ENCODE assay signal across 10 cellular contexts in genomic region chrX:7261672-7262332, GRCh38.
DNase-seq lines count a peak whose midpoint lies in the region; ATAC-seq lines count a peak whose summit lies in the region.
"Had no signal": no experiment of that assay in that cellular context is flagged by ENCODE, and none has a peak within 500 bp of the region (broad histone marks: within the 10 kb centered on the region; RNA-seq: fewer than 3 reads in every experiment).

No MANE protein-coding gene starts in this region.

- no peak overlapping the region for H3K4me3 ChIP-seq in MG63
- H3K4me3 ChIP-seq in naive thymus-derived CD4-positive, alpha-beta T cell (ENCODE audit: low read length) = no peak overlapping the region

- no peaks in the 10 kb centered on the region for H3K36me3 ChIP-seq in MG63
- H3K36me3 ChIP-seq in naive thymus-derived CD4-positive, alpha-beta T cell (ENCODE audit: control insufficient read depth in 2 of 3, insufficient read depth in 3 of 3, low read length in 3 of 3) = no peaks in the 10 kb centered on the region

- intact Hi-C loops in dendritic cell treated with granulocyte-macrophage colony-stimulating factor and Interleukin-4, amounts not matched to agents 40 ng/mL and 50 ng/mL, for 4 days (cut with micrococcal nuclease) = no loop called here
- intact Hi-C loops in naive thymus-derived CD4-positive, alpha-beta T cell (cut with micrococcal nuclease) = no loop called here

- no peak overlapping the region for H3K4me3 Mint-ChIP-seq in dendritic cell treated with granulocyte-macrophage colony-stimulating factor and Interleukin-4, amounts not matched to agents 40 ng/mL and 50 ng/mL, for 4 days
- no peak overlapping the region for H3K4me3 Mint-ChIP-seq in naive thymus-derived CD4-positive, alpha-beta T cell
- H3K4me3 Mint-ChIP-seq: activated naive CD4-positive, alpha-beta T cell treated with anti-CD3 and anti-CD28 coated beads, Interleukin-2, amount 10 ng/mL, durations not matched to agents 7 days and 5 days had no signal

- DNase-seq in SHP77 treated with DMSO at 0.1 percent for 48 hours (lab: John Stamatoyannopoulos, UW) (no peak), MG63 (no peak), cortex of kidney (lab: John Stamatoyannopoulos, UW) (no peak)
- DNase-seq in naive thymus-derived CD4-positive, alpha-beta T cell = no peak
- DNase-seq: activated naive CD4-positive, alpha-beta T cell treated with anti-CD3 and anti-CD28 coated beads, Interleukin-2, amount 10 ng/mL, durations not matched to agents 7 days and 5 days; DMS79 treated with DMSO at 0.1 percent for 48 hours had no signal

- H3K9me3 Mint-ChIP-seq in dendritic cell treated with granulocyte-macrophage colony-stimulating factor and Interleukin-4, amounts not matched to agents 40 ng/mL and 50 ng/mL, for 4 days = no peaks in the 10 kb centered on the region
- peaks cover 0 to 6% (median 2%) of the 10 kb centered on the region in 11 donors for H3K9me3 Mint-ChIP-seq in naive thymus-derived CD4-positive, alpha-beta T cell
- H3K9me3 Mint-ChIP-seq: activated naive CD4-positive, alpha-beta T cell treated with anti-CD3 and anti-CD28 coated beads, Interleukin-2, amount 10 ng/mL, durations not matched to agents 7 days and 5 days had no signal

- no peaks in the 10 kb centered on the region for H3K9me3 ChIP-seq in MG63
- no peaks in the 10 kb centered on the region for H3K9me3 ChIP-seq in naive thymus-derived CD4-positive, alpha-beta T cell (ENCODE audit: control insufficient read depth in 2 of 3, low read length in 3 of 3)

- CTCF ChIA-PET in naive thymus-derived CD4-positive, alpha-beta T cell (lab: Charles Lee) = no interaction called here

- H3K27ac ChIP-seq in naive thymus-derived CD4-positive, alpha-beta T cell (ENCODE audit: low read depth, low read length) = no peak overlapping the region

- peaks cover 7% of the 10 kb centered on the region for H3K36me3 Mint-ChIP-seq in dendritic cell treated with granulocyte-macrophage colony-stimulating factor and Interleukin-4, amounts not matched to agents 40 ng/mL and 50 ng/mL, for 4 days (ENCODE audit: low read depth)
- H3K36me3 Mint-ChIP-seq in naive thymus-derived CD4-positive, alpha-beta T cell = peaks cover 0 to 42% (median 34%) of the 10 kb centered on the region in 5 donors

- H3K27me3 ChIP-seq in MG63 = no peaks in the 10 kb centered on the region
- no peaks in the 10 kb centered on the region for H3K27me3 ChIP-seq in naive thymus-derived CD4-positive, alpha-beta T cell (ENCODE audit: control insufficient read depth in 2 of 2, insufficient read depth in 2 of 2, low read length in 2 of 2)

- peaks cover 31% of the 10 kb centered on the region for H3K4me1 Mint-ChIP-seq in dendritic cell treated with granulocyte-macrophage colony-stimulating factor and Interleukin-4, amounts not matched to agents 40 ng/mL and 50 ng/mL, for 4 days (ENCODE audit: low read depth)
- no peaks in the 10 kb centered on the region for H3K4me1 Mint-ChIP-seq in naive thymus-derived CD4-positive, alpha-beta T cell
- H3K4me1 Mint-ChIP-seq: activated naive CD4-positive, alpha-beta T cell treated with anti-CD3 and anti-CD28 coated beads, Interleukin-2, amount 10 ng/mL, durations not matched to agents 7 days and 5 days had no signal

- POLR2A ChIA-PET in naive thymus-derived CD4-positive, alpha-beta T cell (lab: Charles Lee) = no interaction called here

- peak overlapping the region; percentile 59 for H3K27ac Mint-ChIP-seq in dendritic cell treated with granulocyte-macrophage colony-stimulating factor and Interleukin-4, amounts not matched to agents 40 ng/mL and 50 ng/mL, for 4 days
- no peak overlapping the region for H3K27ac Mint-ChIP-seq in naive thymus-derived CD4-positive, alpha-beta T cell
- H3K27ac Mint-ChIP-seq: activated naive CD4-positive, alpha-beta T cell treated with anti-CD3 and anti-CD28 coated beads, Interleukin-2, amount 10 ng/mL, durations not matched to agents 7 days and 5 days had no signal

- no peaks in the 10 kb centered on the region for H3K27me3 Mint-ChIP-seq in dendritic cell treated with granulocyte-macrophage colony-stimulating factor and Interleukin-4, amounts not matched to agents 40 ng/mL and 50 ng/mL, for 4 days
- H3K27me3 Mint-ChIP-seq in naive thymus-derived CD4-positive, alpha-beta T cell = no peaks in the 10 kb centered on the region
- H3K27me3 Mint-ChIP-seq: activated naive CD4-positive, alpha-beta T cell treated with anti-CD3 and anti-CD28 coated beads, Interleukin-2, amount 10 ng/mL, durations not matched to agents 7 days and 5 days had no signal

- H3K4me1 ChIP-seq in naive thymus-derived CD4-positive, alpha-beta T cell (ENCODE audit: control insufficient read depth in 2 of 2, insufficient read depth in 2 of 2, low read length in 2 of 2) = no peaks in the 10 kb centered on the region

- ATAC-seq in GM18861 (IDR thresholded peaks at IDR 0.05; ENCODE audit: unreplicated experiment) = peak; percentile 95
- ATAC-seq in GM21723 (IDR thresholded peaks at IDR 0.05; ENCODE audit: unreplicated experiment) = peak; percentile 94
- peak; percentile 89 for ATAC-seq in HG03354 (IDR thresholded peaks at IDR 0.05; ENCODE audit: poor library complexity, severe bottlenecking, unreplicated experiment)
- no peak for ATAC-seq in naive thymus-derived CD4-positive, alpha-beta T cell
